Comparison of ENCODE assay signal across 12 cellular contexts in genomic region chr17:9217151-9218067, GRCh38.
DNase-seq lines count a peak whose midpoint lies in the region; ATAC-seq, FAIRE-seq and TF ChIP-seq lines count a peak whose summit lies in the region.
"Had no signal": no experiment of that assay in that cellular context is flagged by ENCODE, and none has a peak within 500 bp of the region (broad histone marks: within the 10 kb centered on the region; RNA-seq: fewer than 3 reads in every experiment).

No MANE protein-coding gene starts in this region.

- peak; percentile 74 for DNase-seq in HCEC 1CT
- DNase-seq in ascending aorta (ENCODE audit: low spot score in 2 of 2) = no peak
- DNase-seq in left cardiac atrium = no peak
- peak; percentile 33 for DNase-seq in small intestine
- no peak for DNase-seq in T-helper 2 cell
- DNase-seq in pons (ENCODE audit: low spot score) = no peak
- DNase-seq in retina = no peak
- DNase-seq: activated CD8-positive, alpha-beta memory T cell treated with anti-CD3 and anti-CD28 coated beads, Interleukin-2, amount 50 U/mL, for 48 hours; kidney glomerular epithelial cell; T-cell had no signal

- H3K27me3 ChIP-seq in ascending aorta = no peaks in the 10 kb centered on the region
- no peaks in the 10 kb centered on the region for H3K27me3 ChIP-seq in small intestine (ENCODE audit: control insufficient read depth in 2 of 2, insufficient read depth in 2 of 2, low read length in 2 of 2)

- H3K9me3 ChIP-seq in ascending aorta (peaks cover 10 to 11% of the 10 kb centered on the region in 2 donors), small intestine (ENCODE audit: control insufficient read depth, low read depth) (no peaks in the 10 kb centered on the region)

- H3K36me3 Mint-ChIP-seq in stimulated activated memory B cell treated with anti-CD40 and anti-IgM and Interleukin-4, amounts not matched to agents 10 μg/mL and 1 μg/mL and 100 μg/mL, for 72 hours = peaks cover 14% of the 10 kb centered on the region

- no peak for TF ChIP-seq CTCF in ascending aorta (IDR thresholded peaks at IDR 0.05)

- peaks cover 17% of the 10 kb centered on the region for H3K9me3 Mint-ChIP-seq in stimulated activated memory B cell treated with anti-CD40 and anti-IgM and Interleukin-4, amounts not matched to agents 10 μg/mL and 1 μg/mL and 100 μg/mL, for 72 hours

- 24 to 36% (median 28%) methylated on average over 5 of the region's 5 CpGs for WGBS in small intestine, 3 donors

- no peaks in the 10 kb centered on the region for H3K4me1 Mint-ChIP-seq in stimulated activated memory B cell treated with anti-CD40 and anti-IgM and Interleukin-4, amounts not matched to agents 10 μg/mL and 1 μg/mL and 100 μg/mL, for 72 hours
- H3K4me1 Mint-ChIP-seq: T-cell had no signal

- ATAC-seq in left cardiac atrium = peak; percentile 39 to 84
- ATAC-seq in stimulated activated memory B cell treated with anti-CD40 and anti-IgM and Interleukin-4, amounts not matched to agents 10 μg/mL and 1 μg/mL and 100 μg/mL, for 72 hours = no peak
- ATAC-seq: T-cell had no signal

- no peak overlapping the region for H3K27ac Mint-ChIP-seq in stimulated activated memory B cell treated with anti-CD40 and anti-IgM and Interleukin-4, amounts not matched to agents 10 μg/mL and 1 μg/mL and 100 μg/mL, for 72 hours
- H3K27ac Mint-ChIP-seq: T-cell had no signal

- no peak overlapping the region for H3K4me3 Mint-ChIP-seq in stimulated activated memory B cell treated with anti-CD40 and anti-IgM and Interleukin-4, amounts not matched to agents 10 μg/mL and 1 μg/mL and 100 μg/mL, for 72 hours
- H3K4me3 Mint-ChIP-seq: T-cell had no signal

- H3K36me3 ChIP-seq in ascending aorta (no peaks in the 10 kb centered on the region), small intestine (ENCODE audit: control insufficient read depth in 2 of 2, insufficient read depth in 2 of 2, low read length in 2 of 2) (no peaks in the 10 kb centered on the region)

- H3K4me3 ChIP-seq in ascending aorta = no peak overlapping the region
- H3K4me3 ChIP-seq in small intestine (ENCODE audit: low read depth in 1 of 2, low read length in 2 of 2) = no peak overlapping the region

- peaks cover 0 to 8% of the 10 kb centered on the region in 2 donors for H3K4me1 ChIP-seq in ascending aorta
- no peaks in the 10 kb centered on the region for H3K4me1 ChIP-seq in small intestine (ENCODE audit: control insufficient read depth in 2 of 2, insufficient read depth in 1 of 2, low read depth in 1 of 2, low read length in 1 of 2)

- intact Hi-C loops in ascending aorta (cut with DNase I) = loop anchor here (2.0 kb wide), 1 partner anchor 23 kb away; no protein-coding TSS in a partner anchor
- intact Hi-C loops in left cardiac atrium (cut with DNase I) = no loop called here

- H3K27me3 Mint-ChIP-seq in stimulated activated memory B cell treated with anti-CD40 and anti-IgM and Interleukin-4, amounts not matched to agents 10 μg/mL and 1 μg/mL and 100 μg/mL, for 72 hours = peaks cover 18% of the 10 kb centered on the region
- H3K27me3 Mint-ChIP-seq: T-cell had no signal

- peak overlapping the region; percentile 49 to 55 for H3K27ac ChIP-seq in ascending aorta
- peak overlapping the region in 1 of 2 donors; percentile 19 for H3K27ac ChIP-seq in small intestine (ENCODE audit: low read depth in 1 of 2, low read length in 1 of 2)

- no peak for FAIRE-seq in small intestine (lab: Jason Lieb, UNC)
- FAIRE-seq: colon had no signal

Comparison
In these comparisons a context has a peak if more than half of its experiments do, and no peak if none do; other contexts are left out.
1. DNase-seq: peak in HCEC 1CT (single experiment) and small intestine (single experiment); none in ascending aorta (0 of 2), left cardiac atrium (single experiment), T-helper 2 cell (0 of 5), pons (single experiment) and retina (single experiment).